Comparison of ENCODE assay signal across 13 cellular contexts in genomic region chr1:160211010-160211790, GRCh38. TPM values are rescaled to one million over a fixed set of nuclear protein-coding genes. Genes with fewer than 3 reads are reported as not detected.
DNase-seq lines count a peak whose midpoint lies in the region; ATAC-seq and TF ChIP-seq lines count a peak whose summit lies in the region.
"Had no signal": no experiment of that assay in that cellular context is flagged by ENCODE, and none has a peak within 500 bp of the region (broad histone marks: within the 10 kb centered on the region; RNA-seq: fewer than 3 reads in every experiment).

No MANE protein-coding gene starts in this region.

- intact Hi-C loops in activated CD4-positive, alpha-beta T cell treated with anti-CD3 and anti-CD28 coated beads, Interleukin-2, amount 10 ng/mL, durations not matched to agents 24 days and 14 days (cut with micrococcal nuclease), result no loop called here
- intact Hi-C loops in activated B cell treated with CpG ODN at 0.5 μM for 24 hours (cut with micrococcal nuclease), result no loop called here

- peak overlapping the region; percentile 32 for H3K27ac Mint-ChIP-seq in activated CD4-positive, alpha-beta T cell treated with anti-CD3 and anti-CD28 coated beads, Interleukin-2, amount 10 ng/mL, durations not matched to agents 24 days and 14 days
- H3K27ac Mint-ChIP-seq in activated B cell treated with CpG ODN at 0.5 μM for 24 hours, result peak overlapping the region; percentile 37
- H3K27ac Mint-ChIP-seq in stimulated activated effector memory CD8-positive, alpha-beta T cell treated with anti-CD3 and anti-CD28 coated beads, Interleukin-12 subunit alpha, Interleukin-12 subunit beta, amount 100 ng/mL, for 72 hours, result peak overlapping the region; percentile 89

- POLR2A ChIA-PET in activated B cell treated with CpG ODN at 0.5 μM for 24 hours (lab: Charles Lee), result interaction anchor here (1.1 kb wide), 1 partner anchor 9 kb away, joined by 3 read pairs; no protein-coding TSS in a partner anchor

- H3K27me3 Mint-ChIP-seq in activated CD4-positive, alpha-beta T cell treated with anti-CD3 and anti-CD28 coated beads, Interleukin-2, amount 10 ng/mL, durations not matched to agents 24 days and 14 days, result no peaks in the 10 kb centered on the region
- no peaks in the 10 kb centered on the region for H3K27me3 Mint-ChIP-seq in activated B cell treated with CpG ODN at 0.5 μM for 24 hours

- TF ChIP-seq CTCF in activated B cell treated with CpG ODN at 0.5 μM for 24 hours (IDR thresholded peaks at IDR 0.05), result no peak

- no peak for ATAC-seq in activated B cell treated with CpG ODN at 0.5 μM for 24 hours (ENCODE audit: low read depth)
- ATAC-seq in stimulated activated effector memory CD8-positive, alpha-beta T cell treated with anti-CD3 and anti-CD28 coated beads, Interleukin-12 subunit alpha, Interleukin-12 subunit beta, amount 100 ng/mL, for 72 hours, result no peak
- ATAC-seq in HG02852 (IDR thresholded peaks at IDR 0.05; ENCODE audit: unreplicated experiment), result no peak
- ATAC-seq: gastrocnemius medialis; stimulated activated naive CD8-positive, alpha-beta T cell treated with anti-CD3 and anti-CD28 coated beads, Interleukin-15, Interleukin-2, amounts not matched to agents 100 U/mL and 50 U/mL, for 24 hours had no signal

- DNase-seq in activated CD4-positive, alpha-beta T cell treated with anti-CD3 and anti-CD28 coated beads, Interleukin-2, amount 10 ng/mL, durations not matched to agents 24 days and 14 days, result no peak
- DNase-seq in activated CD4-positive, alpha-beta T cell treated with anti-CD3 and anti-CD28 coated beads, Interleukin-2, amount 50 U/mL, for 4 hours, result no peak
- DNase-seq in activated B cell treated with CpG ODN at 0.5 μM for 24 hours (no peak), hippocampal formation (lab: John Stamatoyannopoulos, UW) (peak; percentile 24 to 67), NCI-H2081 (lab: John Stamatoyannopoulos, UW) (no peak), dermis blood vessel endothelial cell (no peak)
- DNase-seq in stimulated activated effector memory CD8-positive, alpha-beta T cell treated with anti-CD3 and anti-CD28 coated beads, Interleukin-12 subunit alpha, Interleukin-12 subunit beta, amount 100 ng/mL, for 72 hours (ENCODE audit: low spot score in 2 of 2), result no peak
- DNase-seq: ACHN; gastrocnemius medialis; GOT3; stimulated activated naive CD8-positive, alpha-beta T cell treated with anti-CD3 and anti-CD28 coated beads, Interleukin-15, Interleukin-2, amounts not matched to agents 100 U/mL and 50 U/mL, for 24 hours had no signal

- H3K4me1 Mint-ChIP-seq in activated CD4-positive, alpha-beta T cell treated with anti-CD3 and anti-CD28 coated beads, Interleukin-2, amount 10 ng/mL, durations not matched to agents 24 days and 14 days, result peaks cover 32% of the 10 kb centered on the region
- H3K4me1 Mint-ChIP-seq in activated B cell treated with CpG ODN at 0.5 μM for 24 hours, result peaks cover 36% of the 10 kb centered on the region
- H3K4me1 Mint-ChIP-seq in stimulated activated effector memory CD8-positive, alpha-beta T cell treated with anti-CD3 and anti-CD28 coated beads, Interleukin-12 subunit alpha, Interleukin-12 subunit beta, amount 100 ng/mL, for 72 hours, result peaks cover 46% of the 10 kb centered on the region

- H3K9me3 Mint-ChIP-seq in activated CD4-positive, alpha-beta T cell treated with anti-CD3 and anti-CD28 coated beads, Interleukin-2, amount 10 ng/mL, durations not matched to agents 24 days and 14 days, result no peaks in the 10 kb centered on the region
- no peaks in the 10 kb centered on the region for H3K9me3 Mint-ChIP-seq in activated B cell treated with CpG ODN at 0.5 μM for 24 hours
- H3K9me3 Mint-ChIP-seq in stimulated activated effector memory CD8-positive, alpha-beta T cell treated with anti-CD3 and anti-CD28 coated beads, Interleukin-12 subunit alpha, Interleukin-12 subunit beta, amount 100 ng/mL, for 72 hours, result no peaks in the 10 kb centered on the region

- H3K4me3 Mint-ChIP-seq in activated CD4-positive, alpha-beta T cell treated with anti-CD3 and anti-CD28 coated beads, Interleukin-2, amount 10 ng/mL, durations not matched to agents 24 days and 14 days, result no peak overlapping the region
- no peak overlapping the region for H3K4me3 Mint-ChIP-seq in activated B cell treated with CpG ODN at 0.5 μM for 24 hours
- H3K4me3 Mint-ChIP-seq in stimulated activated effector memory CD8-positive, alpha-beta T cell treated with anti-CD3 and anti-CD28 coated beads, Interleukin-12 subunit alpha, Interleukin-12 subunit beta, amount 100 ng/mL, for 72 hours, result no peak overlapping the region

- peaks cover 72% of the 10 kb centered on the region for H3K36me3 Mint-ChIP-seq in activated CD4-positive, alpha-beta T cell treated with anti-CD3 and anti-CD28 coated beads, Interleukin-2, amount 10 ng/mL, durations not matched to agents 24 days and 14 days (ENCODE audit: low read depth)
- peaks cover 98% of the 10 kb centered on the region for H3K36me3 Mint-ChIP-seq in activated B cell treated with CpG ODN at 0.5 μM for 24 hours (ENCODE audit: low read depth)
- H3K36me3 Mint-ChIP-seq in stimulated activated effector memory CD8-positive, alpha-beta T cell treated with anti-CD3 and anti-CD28 coated beads, Interleukin-12 subunit alpha, Interleukin-12 subunit beta, amount 100 ng/mL, for 72 hours, result peaks cover 92% of the 10 kb centered on the region

- CTCF ChIA-PET in activated B cell treated with CpG ODN at 0.5 μM for 24 hours (lab: Charles Lee), result interaction anchor here (0.9 kb wide), 1 partner anchor 18 kb away, joined by 5 read pairs; no protein-coding TSS in a partner anchor

RNA-seq across cellular contexts. Expression of gene PEA15, which starts 6.0 kb away (rescaled TPM):
- 70.2 and 70.9 TPM in 2 replicates for total RNA-seq in activated CD4-positive, alpha-beta T cell treated with anti-CD3 and anti-CD28 coated beads, Interleukin-2, amount 10 ng/mL, durations not matched to agents 24 days and 14 days
- total RNA-seq in activated B cell treated with CpG ODN at 0.5 μM for 24 hours (107 and 111 TPM in 2 replicates), dermis blood vessel endothelial cell (65.2 and 121 TPM in 2 replicates)

RNA-seq across cellular contexts. Expression of gene CASQ1, which starts 20.8 kb away (rescaled TPM):
- total RNA-seq in activated CD4-positive, alpha-beta T cell treated with anti-CD3 and anti-CD28 coated beads, Interleukin-2, amount 10 ng/mL, durations not matched to agents 24 days and 14 days, result not detected in 2 replicates
- not detected in 2 replicates for total RNA-seq in activated B cell treated with CpG ODN at 0.5 μM for 24 hours
- total RNA-seq in dermis blood vessel endothelial cell, result not detected in 2 replicates
- total RNA-seq: bronchial epithelial cell had no signal

RNA-seq across cellular contexts. Expression of gene DCAF8, which starts 51.1 kb away (rescaled TPM):
- 117 and 121 TPM in 2 replicates for total RNA-seq in activated CD4-positive, alpha-beta T cell treated with anti-CD3 and anti-CD28 coated beads, Interleukin-2, amount 10 ng/mL, durations not matched to agents 24 days and 14 days
- 155 and 172 TPM in 2 replicates for total RNA-seq in activated B cell treated with CpG ODN at 0.5 μM for 24 hours
- total RNA-seq in dermis blood vessel endothelial cell, result 82.1 and 87.3 TPM in 2 replicates

RNA-seq across cellular contexts. Expression of gene ATP1A4, which starts 59.8 kb away (rescaled TPM):
- total RNA-seq in activated CD4-positive, alpha-beta T cell treated with anti-CD3 and anti-CD28 coated beads, Interleukin-2, amount 10 ng/mL, durations not matched to agents 24 days and 14 days, result not detected in 2 replicates
- total RNA-seq in activated B cell treated with CpG ODN at 0.5 μM for 24 hours (not detected in 2 replicates), dermis blood vessel endothelial cell (not detected in 2 replicates)
- total RNA-seq: bronchial epithelial cell had no signal

Comparison
In these comparisons a context has a peak if more than half of its experiments do, and no peak if none do; other contexts are left out.
1. DNase-seq: peak in hippocampal formation (2 of 2); none in activated CD4-positive, alpha-beta T cell treated with anti-CD3 and anti-CD28 coated beads, Interleukin-2, amount 10 ng/mL, durations not matched to agents 24 days and 14 days (single experiment), activated CD4-positive, alpha-beta T cell treated with anti-CD3 and anti-CD28 coated beads, Interleukin-2, amount 50 U/mL, for 4 hours (0 of 2), activated B cell treated with CpG ODN at 0.5 μM for 24 hours (single experiment), stimulated activated effector memory CD8-positive, alpha-beta T cell treated with anti-CD3 and anti-CD28 coated beads, Interleukin-12 subunit alpha, Interleukin-12 subunit beta, amount 100 ng/mL, for 72 hours (0 of 2), NCI-H2081 (0 of 2) and dermis blood vessel endothelial cell (single experiment).
2. H3K27ac Mint-ChIP-seq: peak in every context shown above with its lines; median percentile 89 in stimulated activated effector memory CD8-positive, alpha-beta T cell treated with anti-CD3 and anti-CD28 coated beads, Interleukin-12 subunit alpha, Interleukin-12 subunit beta, amount 100 ng/mL, for 72 hours; 37 in activated B cell treated with CpG ODN at 0.5 μM for 24 hours; 32 in activated CD4-positive, alpha-beta T cell treated with anti-CD3 and anti-CD28 coated beads, Interleukin-2, amount 10 ng/mL, durations not matched to agents 24 days and 14 days.